12 cellular contexts compared by ENCODE assay signal in genomic region chr2:68349091-68349490, GRCh38. TPM values are rescaled to one million over a fixed set of nuclear protein-coding genes. Genes with fewer than 3 reads are reported as not detected.
"Had no signal": no experiment of that assay in that cellular context is flagged by ENCODE, and none has a peak within 500 bp of the region (broad histone marks: within the 10 kb centered on the region; RNA-seq: fewer than 3 reads in every experiment).

No MANE protein-coding gene starts in this region.

RNA-seq across cellular contexts. Expression of gene CNRIP1, which starts 29.3 kb away (rescaled TPM):
- total RNA-seq: activated B cell treated with CpG ODN at 0.5 μM for 24 hours; activated CD4-positive, alpha-beta memory T cell treated with anti-CD3 and anti-CD28 coated beads for 36 hours; activated CD4-positive, alpha-beta memory T cell treated with anti-CD3 and anti-CD28 coated beads, Interleukin-2, amount 10 ng/mL, durations not matched to agents 7 days and 5 days; activated CD4-positive, alpha-beta T cell treated with anti-CD3 and anti-CD28 coated beads for 36 hours; activated CD4-positive, alpha-beta T cell treated with anti-CD3 and anti-CD28 coated beads, Interleukin-2, amount 10 ng/mL, durations not matched to agents 24 days and 14 days; activated CD4-positive, alpha-beta T cell treated with anti-CD3 and anti-CD28 coated beads, Interleukin-2, amount 10 ng/mL, durations not matched to agents 7 days and 5 days; activated CD8-positive, alpha-beta memory T cell treated with anti-CD3 and anti-CD28 coated beads for 36 hours; activated CD8-positive, alpha-beta memory T cell treated with anti-CD3 and anti-CD28 coated beads, Interleukin-2, amount 10 ng/mL, durations not matched to agents 7 days and 5 days; activated CD8-positive, alpha-beta T cell treated with anti-CD3 and anti-CD28 coated beads for 36 hours; activated CD8-positive, alpha-beta T cell treated with anti-CD3 and anti-CD28 coated beads, Interleukin-2, amount 10 ng/mL, durations not matched to agents 7 days and 5 days; T-helper 1 cell treated with Interleukin-12 subunit alpha and Interleukin-12 subunit beta and Interleukin-4 antibody, amounts not matched to agents 30 ng/mL and 1 ng/mL, for 36 hours; T-helper 2 cell treated with Interferon-gamma antibody and Interleukin-4, amounts not matched to agents 100 ng/mL and 5 ng/mL, for 36 hours had no signal
